12 cellular contexts compared by ENCODE assay signal in genomic region chr6:11711994-11712698, GRCh38.
DNase-seq lines count a peak whose midpoint lies in the region; ATAC-seq, FAIRE-seq and TF ChIP-seq lines count a peak whose summit lies in the region.
"Had no signal": no experiment of that assay in that cellular context is flagged by ENCODE, and none has a peak within 500 bp of the region (broad histone marks: within the 10 kb centered on the region; RNA-seq: fewer than 3 reads in every experiment).

No MANE protein-coding gene starts in this region.

- CTCF ChIA-PET in IMR-90 (lab: Yijun Ruan, JAX), result interaction anchor here (1.1 to 1.3 kb wide), 2 partner anchors 12 to 125 kb away, joined by 3 read pairs; no protein-coding TSS in a partner anchor
- CTCF ChIA-PET in naive thymus-derived CD4-positive, alpha-beta T cell (lab: Charles Lee), result interaction anchor here (0.5 to 5.2 kb wide), 8 partner anchors 9 to 363 kb away, joined by 3 to 21 read pairs (median 4); no protein-coding TSS in a partner anchor

- peaks cover 0 to 4% of the 10 kb centered on the region in 2 experiments; a peak in 1 of 4 replicates for H3K79me1 ChIP-seq in IMR-90 (ENCODE audit: low read depth in 1 of 2, low read length in 2 of 2)

- H2BK20ac ChIP-seq in IMR-90 (ENCODE audit: low read depth, low read length), result peak overlapping the region; percentile 73

- no peak overlapping the region for H3K9ac ChIP-seq in IMR-90 (ENCODE audit: low read depth, low read length)

- intact Hi-C loops in IMR-90 (cut with micrococcal nuclease), result loop anchor here (5.0 kb wide), 1 partner anchor 55 kb away; no protein-coding TSS in a partner anchor
- intact Hi-C loops in naive thymus-derived CD4-positive, alpha-beta T cell (cut with micrococcal nuclease), result loop anchor here (1.0 to 10.0 kb wide), 12 partner anchors 17 to 617 kb away; partner anchors contain the start of genes NEDD9 (in 1 of the 2), SMIM13 (in 1 of the 2) and TMEM170B (in 1 of the 2)

- no peak overlapping the region for H3K56ac ChIP-seq in IMR-90 (ENCODE audit: extremely low read depth, insufficient read depth, low read length)

- peaks cover 4% of the 10 kb centered on the region; the same call in 1 of the 2 replicates for H3K9me1 ChIP-seq in IMR-90 (ENCODE audit: insufficient read depth, low read length)

- peaks cover 26% of the 10 kb centered on the region for H3K4me1 ChIP-seq in IMR-90 (ENCODE audit: control insufficient read depth, insufficient read depth, low read length)
- H3K4me1 ChIP-seq in naive thymus-derived CD4-positive, alpha-beta T cell (ENCODE audit: control insufficient read depth in 2 of 2, insufficient read depth in 2 of 2, low read length in 2 of 2), result peaks cover 16 to 86% of the 10 kb centered on the region in 2 donors

- POLR2A ChIA-PET in IMR-90 (lab: Charles Lee; ENCODE audit: unreplicated experiment), result no interaction called here
- POLR2A ChIA-PET in naive thymus-derived CD4-positive, alpha-beta T cell (lab: Charles Lee), result interaction anchor here (0.7 to 10.3 kb wide), 7 partner anchors 9 to 426 kb away, joined by 3 to 126 read pairs (median 5); partner anchors contain the start of gene HIVEP1

- H3K27ac Mint-ChIP-seq in activated T-helper 17 cell treated with anti-CD3 and anti-CD28 coated beads, Interleukin-2, amount 50 U/mL, for 72 hours, result peak overlapping the region; percentile 99
- peak overlapping the region; percentile 90 to 100 (median 97) for H3K27ac Mint-ChIP-seq in naive thymus-derived CD4-positive, alpha-beta T cell

- no peaks in the 10 kb centered on the region for H3K9me3 Mint-ChIP-seq in activated T-helper 17 cell treated with anti-CD3 and anti-CD28 coated beads, Interleukin-2, amount 50 U/mL, for 72 hours
- peaks cover 0 to 5% (median 0%) of the 10 kb centered on the region in 11 donors for H3K9me3 Mint-ChIP-seq in naive thymus-derived CD4-positive, alpha-beta T cell

- TF ChIP-seq POLR2A in GM12891 (IDR thresholded peaks at IDR 0.05; ENCODE audit: low read depth, low read length) (no peak), IMR-90 (IDR thresholded peaks at IDR 0.05; ENCODE audit: low read depth, low read length) (no peak)

- no TSS peak for BruUV-seq in IMR-90 (replicated peaks; lab: Mats Ljungman, UMichigan)

- DNase-seq in GM12891 (ENCODE audit: insufficient read length, low spot score), result no peak
- peak; percentile 34 for DNase-seq in IMR-90
- peak in 1 of 9 donors; percentile 38 for DNase-seq in naive thymus-derived CD4-positive, alpha-beta T cell
- no peak for DNase-seq in cerebellum (ENCODE audit: low spot score)
- DNase-seq: DND-41; effector CD4-positive, alpha-beta T cell; GOT3; NCI-H82; small intestine had no signal

- H3K36me3 Mint-ChIP-seq in activated T-helper 17 cell treated with anti-CD3 and anti-CD28 coated beads, Interleukin-2, amount 50 U/mL, for 72 hours (ENCODE audit: low read depth), result peaks cover 71% of the 10 kb centered on the region
- H3K36me3 Mint-ChIP-seq in naive thymus-derived CD4-positive, alpha-beta T cell, result peaks cover 0 to 25% (median 7%) of the 10 kb centered on the region in 5 donors

- peak overlapping the region; percentile 87 for H3K4ac ChIP-seq in IMR-90 (ENCODE audit: low read depth, low read length)

- no peak overlapping the region for H3K4me3 ChIP-seq in IMR-90 (ENCODE audit: insufficient read depth, low read depth, low read length)
- peak overlapping the region; percentile 2 for H3K4me3 ChIP-seq in naive thymus-derived CD4-positive, alpha-beta T cell (ENCODE audit: low read length)

- WGBS in IMR-90 (ENCODE audit: extremely low coverage in 2 of 2, insufficient read length in 1 of 2), 2 experiments, result 50% methylated on average over 2 of the region's 9 CpGs; no CpG with 5 or more reads in 1 of the 2 experiments

- no peaks in the 10 kb centered on the region for H3K27me3 Mint-ChIP-seq in activated T-helper 17 cell treated with anti-CD3 and anti-CD28 coated beads, Interleukin-2, amount 50 U/mL, for 72 hours
- H3K27me3 Mint-ChIP-seq in naive thymus-derived CD4-positive, alpha-beta T cell, result no peaks in the 10 kb centered on the region

- H4K8ac ChIP-seq in IMR-90 (ENCODE audit: low read depth in 2 of 2, low read length in 2 of 2), result peak overlapping the region; percentile 4 to 83; a peak in 2 of 4 replicates

- peak overlapping the region; percentile 62; the same call in 1 of the 3 replicates for H2BK15ac ChIP-seq in IMR-90 (ENCODE audit: low read depth, low read length)

- H2AFZ ChIP-seq in IMR-90 (replicated peaks; ENCODE audit: low read length, poor library complexity), result peak overlapping the region; percentile 90

- peak overlapping the region; percentile 57; the same call in 1 of the 2 replicates for H3K18ac ChIP-seq in IMR-90 (ENCODE audit: low read depth, low read length)

- H3K23ac ChIP-seq in IMR-90 (ENCODE audit: low read depth, low read length), result peak overlapping the region; percentile 69

- in situ Hi-C loops in IMR-90 (cut with MboI; ENCODE audit: low sequenced_read_pairs), result no loop called here

- peak overlapping the region; percentile 43 for H2BK5ac ChIP-seq in IMR-90 (ENCODE audit: low read depth, low read length, poor library complexity, severe bottlenecking)

- H4K20me1 ChIP-seq in IMR-90 (ENCODE audit: insufficient read depth, low read length), result no peaks in the 10 kb centered on the region

- peak overlapping the region; percentile 56 for H2BK120ac ChIP-seq in IMR-90 (ENCODE audit: low read depth, low read length)

- peak overlapping the region; percentile 37; the same call in 1 of the 2 replicates for H4K5ac ChIP-seq in IMR-90 (ENCODE audit: low read depth, low read length)

- TF ChIP-seq CTCF in IMR-90 (conservative IDR thresholded peaks at IDR 0.05; ENCODE audit: low read depth, low read length), result no peak

- no peaks in the 10 kb centered on the region for H3K9me3 ChIP-seq in IMR-90 (ENCODE audit: control insufficient read depth, insufficient read depth, low read length)
- H3K9me3 ChIP-seq in naive thymus-derived CD4-positive, alpha-beta T cell (ENCODE audit: control insufficient read depth in 2 of 3, low read length in 3 of 3), result no peaks in the 10 kb centered on the region

- H2AK5ac ChIP-seq in IMR-90 (ENCODE audit: low read depth, low read length), result peak overlapping the region; percentile 18

- FAIRE-seq in GM12891 (lab: Jason Lieb, UNC), result peak; percentile 20
- FAIRE-seq: small intestine had no signal

- dilution Hi-C loops in IMR-90 (cut with HindIII; ENCODE audit: low sequenced_read_pairs, unreplicated experiment), result no loop called here

- H3K4me3 Mint-ChIP-seq in activated T-helper 17 cell treated with anti-CD3 and anti-CD28 coated beads, Interleukin-2, amount 50 U/mL, for 72 hours, result peak overlapping the region; percentile 89
- peak overlapping the region; percentile 57 to 86 (median 75) for H3K4me3 Mint-ChIP-seq in naive thymus-derived CD4-positive, alpha-beta T cell

- H3K4me1 Mint-ChIP-seq in activated T-helper 17 cell treated with anti-CD3 and anti-CD28 coated beads, Interleukin-2, amount 50 U/mL, for 72 hours, result peaks cover 69% of the 10 kb centered on the region
- peaks cover 53 to 90% (median 88%) of the 10 kb centered on the region in 7 donors for H3K4me1 Mint-ChIP-seq in naive thymus-derived CD4-positive, alpha-beta T cell

- H4K91ac ChIP-seq in IMR-90 (ENCODE audit: insufficient read depth, low read depth, low read length), result peak overlapping the region; percentile 76

- peak overlapping the region; percentile 78 for H3K14ac ChIP-seq in IMR-90 (replicated peaks; ENCODE audit: low read depth, low read length)

- no peak overlapping the region for H2AK9ac ChIP-seq in IMR-90 (replicated peaks; ENCODE audit: low read depth, low read length, poor library complexity)

- no peaks in the 10 kb centered on the region for H3K36me3 ChIP-seq in IMR-90 (ENCODE audit: control insufficient read depth, insufficient read depth, low read length)
- peaks cover 0 to 5% (median 4%) of the 10 kb centered on the region in 3 experiments for H3K36me3 ChIP-seq in naive thymus-derived CD4-positive, alpha-beta T cell (ENCODE audit: control insufficient read depth in 2 of 3, insufficient read depth in 3 of 3, low read length in 3 of 3)

- no peak overlapping the region for H3K27ac ChIP-seq in IMR-90 (ENCODE audit: insufficient read depth, low read length)
- H3K27ac ChIP-seq in naive thymus-derived CD4-positive, alpha-beta T cell (ENCODE audit: low read depth, low read length), result peak overlapping the region; percentile 67

- no peak for ATAC-seq in IMR-90 (ENCODE audit: low read depth)
- peak; percentile 45 for ATAC-seq in activated T-helper 17 cell treated with anti-CD3 and anti-CD28 coated beads, Interleukin-2, amount 50 U/mL, for 72 hours (replicated peaks)
- no peak for ATAC-seq in naive thymus-derived CD4-positive, alpha-beta T cell
- no peak for ATAC-seq in HG03521 (IDR thresholded peaks at IDR 0.05; ENCODE audit: unreplicated experiment)
- no peak for ATAC-seq in HG02938 (IDR thresholded peaks at IDR 0.05; ENCODE audit: unreplicated experiment)

- H3K4me2 ChIP-seq in IMR-90 (ENCODE audit: low read depth, low read length), result no peak overlapping the region

- TF ChIP-seq RAD21 in IMR-90 (IDR thresholded peaks at IDR 0.05; ENCODE audit: low read length), result no peak

- H3K27me3 ChIP-seq in IMR-90 (ENCODE audit: control insufficient read depth, insufficient read depth, low read length), result no peaks in the 10 kb centered on the region
- H3K27me3 ChIP-seq in naive thymus-derived CD4-positive, alpha-beta T cell (ENCODE audit: control insufficient read depth in 2 of 2, insufficient read depth in 2 of 2, low read length in 2 of 2), result no peaks in the 10 kb centered on the region

TF ChIP-seq in GM12891, 5 proteins besides CTCF, POLR2A, EP300 and RAD21:
- TF ChIP-seq POU2F2 (IDR thresholded peaks at IDR 0.05; ENCODE audit: low read depth, low read length) (no peak), PAX5 (IDR thresholded peaks at IDR 0.05; ENCODE audit: insufficient read depth, low read length, severe bottlenecking) (no peak), POLR2AphosphoS5 (IDR thresholded peaks at IDR 0.05; ENCODE audit: low read depth, low read length) (peak; percentile 23; the same call in 1 of the 2 replicates), SPI1 (IDR thresholded peaks at IDR 0.05; ENCODE audit: low read depth, low read length) (no peak), TAF1 (IDR thresholded peaks at IDR 0.05; ENCODE audit: low read depth, low read length) (no peak)

TF ChIP-seq in IMR-90, 13 proteins besides CTCF, POLR2A, EP300 and RAD21 (continues in another document):
- TF ChIP-seq USF2 (IDR thresholded peaks at IDR 0.05; ENCODE audit: low read depth, low read length) (no peak), CHD1 (IDR thresholded peaks at IDR 0.05; ENCODE audit: low read depth, low read length) (no peak), CEBPB (IDR thresholded peaks at IDR 0.05; ENCODE audit: low read depth, low read length) (no peak), MAZ (IDR thresholded peaks at IDR 0.05; ENCODE audit: borderline replicate concordance, low read depth, low read length) (no peak), RFX5 (IDR thresholded peaks at IDR 0.05; ENCODE audit: low read depth, low read length) (no peak)
